In genomic region chr6:155150967-155151671, GRCh38 we compare ENCODE assay signal across 28 cellular contexts.
"Had no signal": no experiment of that assay in that cellular context is flagged by ENCODE, and none has a peak within 500 bp of the region (broad histone marks: within the 10 kb centered on the region; RNA-seq: fewer than 3 reads in every experiment).

No MANE protein-coding gene starts in this region.

- H3K4me3 ChIP-seq: cardiac muscle cell, K562, SK-N-MC had no signal

- H3K27me3 ChIP-seq: brain microvascular endothelial cell had no signal

- H3K36me3 ChIP-seq: brain microvascular endothelial cell, cardiac muscle cell had no signal

- H3K27ac ChIP-seq: brain microvascular endothelial cell, cardiac muscle cell, SK-N-MC, VCaP had no signal

- ATAC-seq: activated CD4-positive, alpha-beta T cell treated with anti-CD3 and anti-CD28 coated beads for 36 hours; K562; Panc1; Right ventricle myocardium inferior; T-cell had no signal

- DNase-seq: activated CD4-positive, alpha-beta T cell treated with anti-CD3 and anti-CD28 coated beads for 36 hours; activated CD4-positive, alpha-beta T cell treated with anti-CD3 and anti-CD28 coated beads, Interleukin-2, amount 50 U/mL, for 48 hours; activated CD4-positive, CD25-positive, alpha-beta regulatory T cell; activated CD8-positive, alpha-beta memory T cell treated with anti-CD3 and anti-CD28 coated beads, Interleukin-2, amount 50 U/mL, for 48 hours; activated effector memory CD4-positive, alpha-beta T cell treated with Interleukin-2 at 50 U/mL for 16 hours; activated naive CD4-positive, alpha-beta T cell; activated T-cell treated with anti-CD3 and anti-CD28 coated beads, Interleukin-2, amount 50 U/mL, for 1 hour; amygdala; brain microvascular endothelial cell; Karpas-422; MM.1S; NCI-H1105; NCI-H1436; NCI-H1694 treated with DMSO at 0.1 percent for 48 hours; NCI-H2029 treated with DMSO at 0.1 percent for 48 hours; NCI-H345; NCI-H510A; NCI-H526 treated with DMSO at 0.1 percent for 48 hours; NCI-H82; OCI-M1; RPMI8226; T-cell had no signal
